18 cellular contexts compared by ENCODE assay signal in the genomic region with DNA sequence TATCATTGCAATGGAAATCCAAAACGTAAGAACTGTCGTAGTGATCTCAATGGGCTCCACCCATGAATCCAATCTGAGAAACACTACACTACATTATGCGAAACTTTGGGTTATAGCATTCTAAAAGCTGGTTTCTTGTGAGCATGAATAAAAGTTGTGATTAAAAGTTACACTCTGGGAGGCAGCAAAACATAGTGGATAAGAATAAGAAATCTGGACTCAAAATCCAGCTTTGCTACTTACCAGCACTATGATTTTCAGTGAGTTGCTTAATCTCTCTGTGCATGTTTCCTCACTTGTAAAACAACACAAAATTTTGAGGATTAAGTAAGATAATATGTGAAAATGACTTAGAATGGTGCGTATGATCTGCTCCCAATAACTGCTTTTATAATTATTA. TPM values are rescaled to one million over a fixed set of nuclear protein-coding genes. Genes with fewer than 3 reads are reported as not detected.
DNase-seq lines count a peak whose midpoint lies in the region; ATAC-seq and TF ChIP-seq lines count a peak whose summit lies in the region.
"Had no signal": no experiment of that assay in that cellular context is flagged by ENCODE, and none has a peak within 500 bp of the region (broad histone marks: within the 10 kb centered on the region; RNA-seq: fewer than 3 reads in every experiment).

No MANE protein-coding gene starts in this region.

- DNase-seq in DMS 273 (lab: John Stamatoyannopoulos, UW; ENCODE audit: unreplicated experiment) (peak; percentile 8), DMS 273 treated with DMSO at 0.1 percent for 48 hours (lab: John Stamatoyannopoulos, UW) (no peak), astrocyte of the spinal cord (ENCODE audit: low read depth, low spot score) (peak; percentile 44), foreskin fibroblast (peak; percentile 18 to 64), sciatic nerve (ENCODE audit: low spot score) (no peak), ecto neural progenitor cell (ENCODE audit: low spot score) (no peak), NCI-H146 treated with DMSO at 0.1 percent for 48 hours (lab: John Stamatoyannopoulos, UW; ENCODE audit: unreplicated experiment) (no peak)
- DNase-seq: activated CD4-positive, alpha-beta T cell treated with anti-CD3 and anti-CD28 coated beads for 36 hours; activated CD8-positive, alpha-beta memory T cell treated with anti-CD3 and anti-CD28 coated beads, Interleukin-2, amount 10 ng/mL, durations not matched to agents 7 days and 5 days; activated gamma-delta T cell treated with Interleukin-2 at 50 U/mL for 16 hours; aorta; DMS79 treated with DMSO at 0.1 percent for 48 hours; H9; KBM-7; NCI-H1092 treated with DMSO at 0.1 percent for 48 hours had no signal

- ATAC-seq in sciatic nerve = peak; percentile 89
- ATAC-seq in GM21447 (IDR thresholded peaks at IDR 0.05; ENCODE audit: unreplicated experiment) = no peak
- ATAC-seq: activated CD4-positive, alpha-beta T cell treated with anti-CD3 and anti-CD28 coated beads for 36 hours; activated CD8-positive, alpha-beta memory T cell treated with anti-CD3 and anti-CD28 coated beads, Interleukin-2, amount 10 ng/mL, durations not matched to agents 7 days and 5 days; stimulated activated memory B cell treated with anti-CD40 and anti-IgM and Interleukin-4, amounts not matched to agents 10 μg/mL and 1 μg/mL and 100 μg/mL, for 72 hours had no signal

- in situ Hi-C loops in astrocyte of the spinal cord (cut with HindIII; ENCODE audit: low sequenced_read_pairs) = no loop called here

- no peak overlapping the region for H3K4me3 ChIP-seq in astrocyte of the spinal cord (ENCODE audit: low read depth, low read length)
- H3K4me3 ChIP-seq in foreskin fibroblast (ENCODE audit: low read depth in 1 of 2, low read length in 2 of 2) = no peak overlapping the region
- H3K4me3 ChIP-seq: SK-N-MC had no signal

- no peak for TF ChIP-seq CTCF in astrocyte of the spinal cord (IDR thresholded peaks at IDR 0.05; ENCODE audit: low read depth, low read length)
- TF ChIP-seq CTCF in foreskin fibroblast (IDR thresholded peaks at IDR 0.05; ENCODE audit: low read depth, low read length) = no peak

- intact Hi-C loops in sciatic nerve (cut with DNase I) = no loop called here

RNA-seq across cellular contexts. Expression of a gene that starts 25.7 kb away (rescaled TPM):
- total RNA-seq in sciatic nerve = 57.2 TPM

Comparison
In these comparisons a context has a peak if more than half of its experiments do, and no peak if none do; other contexts are left out.
1. DNase-seq: peak in DMS 273 (single experiment), astrocyte of the spinal cord (single experiment) and foreskin fibroblast (2 of 2); none in DMS 273 treated with DMSO at 0.1 percent for 48 hours (single experiment), sciatic nerve (single experiment), ecto neural progenitor cell (single experiment) and NCI-H146 treated with DMSO at 0.1 percent for 48 hours (single experiment).